In genomic region chr21:28769683-28770082, GRCh38 we compare ENCODE assay signal across 18 cellular contexts.
DNase-seq lines count a peak whose midpoint lies in the region; ATAC-seq and TF ChIP-seq lines count a peak whose summit lies in the region.
"Had no signal": no experiment of that assay in that cellular context is flagged by ENCODE, and none has a peak within 500 bp of the region (broad histone marks: within the 10 kb centered on the region; RNA-seq: fewer than 3 reads in every experiment).

No MANE protein-coding gene starts in this region.

- H3K27ac ChIP-seq in gastroesophageal sphincter (peak overlapping the region; percentile 75 to 98 (median 86)), vagina (peak overlapping the region; percentile 40)

- intact Hi-C loops in vagina (cut with DNase I) = no loop called here

- DNase-seq in stimulated activated CD4-positive, alpha-beta T cell treated with anti-CD3 and anti-CD28 coated beads, Interleukin-1b, Interleukin-23, amount 100 ng/mL, for 48 hours = peak; percentile 25
- DNase-seq in stimulated activated CD4-positive, alpha-beta T cell treated with anti-CD3 and anti-CD28 coated beads, Interleukin-12 subunit alpha, Interleukin-12 subunit beta, amount 100 ng/mL, for 4 hours = no peak
- DNase-seq in SK-MEL-5 (ENCODE audit: low read depth, low spot score) (peak; percentile 10), vagina (ENCODE audit: extremely low spot score in 2 of 2) (no peak), NAMALWA (ENCODE audit: low spot score) (no peak), GM10266 (ENCODE audit: extremely low spot score) (no peak)
- DNase-seq: activated CD4-positive, alpha-beta T cell treated with anti-CD3 and anti-CD28 coated beads for 1 hour; BE2C; DMS 273 treated with DMSO at 0.1 percent for 48 hours; effector CD4-positive, alpha-beta T cell; left ventricle myocardium superior; naive thymus-derived CD4-positive, alpha-beta T cell; NCI-H1436; NCI-H2227 treated with DMSO at 0.1 percent for 48 hours; NK-92 treated with Interleukin-12 subunit alpha and Interleukin-12 subunit beta, amount 100 ng/mL, for 24 hours; T-helper 17 cell had no signal

- TF ChIP-seq POLR2A in gastroesophageal sphincter (IDR thresholded peaks at IDR 0.05) (no peak), vagina (IDR thresholded peaks at IDR 0.05) (no peak)

- H3K4me3 ChIP-seq in gastroesophageal sphincter = peak overlapping the region in 1 of 2 donors; percentile 37
- no peak overlapping the region for H3K4me3 ChIP-seq in vagina

- H3K27me3 ChIP-seq in gastroesophageal sphincter (no peaks in the 10 kb centered on the region), vagina (no peaks in the 10 kb centered on the region)
- H3K27me3 ChIP-seq: BE2C had no signal

- no peak for ATAC-seq in gastroesophageal sphincter
- no peak for ATAC-seq in GM21515 (IDR thresholded peaks at IDR 0.05; ENCODE audit: unreplicated experiment)
- ATAC-seq: left ventricle myocardium superior; naive thymus-derived CD4-positive, alpha-beta T cell; T-helper 17 cell had no signal

- TF ChIP-seq EP300 in gastroesophageal sphincter (IDR thresholded peaks at IDR 0.05) = no peak

- in situ Hi-C loops in SK-MEL-5 (cut with HindIII; ENCODE audit: low pct_unique_long_range_greater_than_20kb, low sequenced_read_pairs) = no loop called here

- TF ChIP-seq CTCF in gastroesophageal sphincter (IDR thresholded peaks at IDR 0.05) (no peak), vagina (IDR thresholded peaks at IDR 0.05) (no peak), GM10266 (IDR thresholded peaks at IDR 0.05; ENCODE audit: control insufficient read depth, insufficient read depth, low read depth, missing control alignments) (no peak)

- H3K4me1 ChIP-seq in gastroesophageal sphincter = peaks cover 3 to 59% (median 13%) of the 10 kb centered on the region in 3 donors
- peaks cover 11% of the 10 kb centered on the region for H3K4me1 ChIP-seq in vagina
- H3K4me1 ChIP-seq: BE2C had no signal

- H3K9me3 ChIP-seq in gastroesophageal sphincter (no peaks in the 10 kb centered on the region), vagina (no peaks in the 10 kb centered on the region)
- H3K9me3 ChIP-seq: BE2C had no signal

- H3K36me3 ChIP-seq in gastroesophageal sphincter = no peaks in the 10 kb centered on the region
- no peaks in the 10 kb centered on the region for H3K36me3 ChIP-seq in vagina
- H3K36me3 ChIP-seq: BE2C had no signal

Comparison
In these comparisons a context has a peak if more than half of its experiments do, and no peak if none do; other contexts are left out.
1. DNase-seq: peak in stimulated activated CD4-positive, alpha-beta T cell treated with anti-CD3 and anti-CD28 coated beads, Interleukin-1b, Interleukin-23, amount 100 ng/mL, for 48 hours (single experiment) and SK-MEL-5 (single experiment); none in stimulated activated CD4-positive, alpha-beta T cell treated with anti-CD3 and anti-CD28 coated beads, Interleukin-12 subunit alpha, Interleukin-12 subunit beta, amount 100 ng/mL, for 4 hours (single experiment), vagina (0 of 2), NAMALWA (single experiment) and GM10266 (single experiment).